Comparison of ENCODE assay signal across 8 cellular contexts in the genomic region with DNA sequence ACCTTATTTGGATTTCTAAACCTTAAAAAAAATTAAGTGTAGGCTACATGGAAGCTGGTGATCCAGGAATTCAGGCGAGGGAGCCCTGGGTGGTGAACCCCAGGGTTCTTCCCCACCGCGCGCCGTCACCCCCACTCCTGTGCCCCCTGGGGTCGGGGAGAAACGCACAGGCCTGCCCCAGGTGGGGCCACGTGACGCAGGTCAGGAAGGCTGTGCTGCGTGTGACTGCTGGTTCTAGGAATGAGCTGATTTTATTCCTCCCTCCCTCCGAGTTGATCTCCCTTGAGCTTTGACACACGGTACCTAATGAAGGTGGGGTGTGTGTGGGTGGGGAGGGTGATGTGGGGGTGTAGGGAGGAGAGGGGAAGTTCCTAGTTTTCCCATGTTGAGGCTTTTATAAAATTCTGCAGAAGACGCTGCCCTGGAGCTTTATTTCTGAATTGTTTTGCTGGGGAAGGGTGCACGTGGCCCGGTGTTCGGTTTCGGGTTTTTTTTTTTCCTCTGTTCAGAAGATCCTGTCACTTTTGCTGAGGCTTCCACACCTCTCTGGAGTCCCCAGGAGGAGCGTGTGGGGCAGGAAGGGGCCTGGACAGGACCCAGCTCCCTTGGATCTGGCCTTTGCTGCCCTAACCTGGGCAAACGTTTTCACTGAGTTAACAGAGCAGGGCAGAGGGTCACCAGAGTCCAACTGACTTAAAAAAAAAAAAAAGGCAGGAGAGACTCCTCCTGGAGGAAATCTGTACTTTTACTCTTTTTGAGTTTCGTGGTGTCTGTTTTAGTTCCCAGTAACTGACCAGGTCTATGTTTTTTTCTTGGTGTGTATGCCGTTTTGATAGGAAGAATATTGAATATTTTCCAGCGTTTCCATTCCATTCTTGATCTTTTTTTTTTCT. TPM values are rescaled to one million over a fixed set of nuclear protein-coding genes. Genes with fewer than 3 reads are reported as not detected.
DNase-seq lines count a peak whose midpoint lies in the region; ATAC-seq and TF ChIP-seq lines count a peak whose summit lies in the region.

No MANE protein-coding gene starts in this region.

- H3K79me2 ChIP-seq in SU-DHL-6 (ENCODE audit: insufficient read depth, low read length): no peaks in the 10 kb centered on the region

- no peaks in the 10 kb centered on the region for H4K20me1 ChIP-seq in SU-DHL-6 (ENCODE audit: low read depth, low read length)

- peaks cover 4% of the 10 kb centered on the region; the same call in 1 of the 2 replicates for H3F3A ChIP-seq in SU-DHL-6 (ENCODE audit: insufficient read depth)

- CTCF ChIA-PET in HEK293T (lab: Yijun Ruan, JAX): interaction anchor here (0.6 to 2.0 kb wide), 6 partner anchors 15 to 121 kb away, joined by 3 to 8 read pairs (median 3); no protein-coding TSS in a partner anchor

- no peaks in the 10 kb centered on the region for H3K36me3 Mint-ChIP-seq in memory B cell

- peak; percentile 37 for DNase-seq in COR-L47 (lab: John Stamatoyannopoulos, UW)
- peak; percentile 49 for DNase-seq in HEK293T (ENCODE audit: extremely low spot score)
- DNase-seq in central memory CD4-positive, alpha-beta T cell: peak; percentile 23
- peak in 1 of 2 donors; percentile 25 for DNase-seq in memory B cell (ENCODE audit: low spot score in 2 of 2)
- DNase-seq in thoracic aorta (ENCODE audit: low spot score): no peak
- DNase-seq in NCI-H187 (lab: John Stamatoyannopoulos, UW): no peak

- no peaks in the 10 kb centered on the region for H3K27me3 Mint-ChIP-seq in memory B cell

- H3K9me2 ChIP-seq in SU-DHL-6 (replicated peaks; ENCODE audit: insufficient read depth, low read length): no peaks in the 10 kb centered on the region

- no peak overlapping the region for H3K9ac ChIP-seq in SU-DHL-6 (ENCODE audit: low read length)

- H3K27me3 ChIP-seq in SU-DHL-6 (ENCODE audit: low read length): no peaks in the 10 kb centered on the region; the same call in 1 of the 2 replicates
- H3K27me3 ChIP-seq in thoracic aorta (replicated peaks; ENCODE audit: insufficient read depth): no peaks in the 10 kb centered on the region

- POLR2A ChIA-PET in HEK293T (lab: Yijun Ruan, JAX): interaction anchor here (0.8 to 2.1 kb wide), 4 partner anchors 10 to 55 kb away, joined by 3 to 9 read pairs (median 3); a partner anchor contains a TSS

- peaks cover 33% of the 10 kb centered on the region for H3K4me1 Mint-ChIP-seq in memory B cell

- H3K9me3 Mint-ChIP-seq in memory B cell: no peaks in the 10 kb centered on the region

- peak overlapping the region; percentile 93 for H3K4me3 Mint-ChIP-seq in memory B cell

- peak overlapping the region; percentile 65 for H3K4me2 ChIP-seq in SU-DHL-6 (ENCODE audit: low read depth, low read length, poor library complexity, severe bottlenecking)

- peak overlapping the region; percentile 97 for H3K27ac Mint-ChIP-seq in memory B cell

- ATAC-seq in memory B cell (ENCODE audit: low read depth) (peak; percentile 22), thoracic aorta (ENCODE audit: insufficient number of reproducible peaks, low FRiP score, low read depth) (no peak), GM21576 (IDR thresholded peaks at IDR 0.05; ENCODE audit: unreplicated experiment) (no peak)

- TF ChIP-seq CTCF in SU-DHL-6 (IDR thresholded peaks at IDR 0.05; ENCODE audit: insufficient read depth, low read length, poor library complexity, severe bottlenecking) (no peak), thoracic aorta (IDR thresholded peaks at IDR 0.05) (peak; percentile 8)

- H3K36me3 ChIP-seq in SU-DHL-6 (ENCODE audit: low read length) (no peaks in the 10 kb centered on the region), thoracic aorta (no peaks in the 10 kb centered on the region)

- H2AFZ ChIP-seq in SU-DHL-6 (ENCODE audit: low read depth, low read length, severe bottlenecking): no peak overlapping the region

- H3K9me3 ChIP-seq in SU-DHL-6 (ENCODE audit: insufficient read depth, low read length) (no peaks in the 10 kb centered on the region), thoracic aorta (no peaks in the 10 kb centered on the region)

- H3K27ac ChIP-seq in SU-DHL-6 (ENCODE audit: low read depth, low read length): no peak overlapping the region
- peak overlapping the region; percentile 13 to 84 for H3K27ac ChIP-seq in thoracic aorta

- no peak overlapping the region for H3K4me3 ChIP-seq in SU-DHL-6 (ENCODE audit: insufficient read depth, low read length, poor library complexity, severe bottlenecking)
- H3K4me3 ChIP-seq in thoracic aorta: peak overlapping the region; percentile 92

- H3K4me1 ChIP-seq in thoracic aorta (ENCODE audit: control insufficient read depth in 1 of 2, low read depth in 2 of 2): peaks cover 13 to 33% of the 10 kb centered on the region in 2 donors

TF ChIP-seq in HEK293T, 16 proteins besides CTCF, POLR2A, EP300 and RAD21:
- TF ChIP-seq ZNF384 (IDR thresholded peaks at IDR 0.05) (peak; percentile 85), L3MBTL2 (conservative IDR thresholded peaks at IDR 0.05) (0 out of 2 replicates have a peak, but pooled peaks have one; percentile 38)
- TF ChIP-seq, protein P1, sequence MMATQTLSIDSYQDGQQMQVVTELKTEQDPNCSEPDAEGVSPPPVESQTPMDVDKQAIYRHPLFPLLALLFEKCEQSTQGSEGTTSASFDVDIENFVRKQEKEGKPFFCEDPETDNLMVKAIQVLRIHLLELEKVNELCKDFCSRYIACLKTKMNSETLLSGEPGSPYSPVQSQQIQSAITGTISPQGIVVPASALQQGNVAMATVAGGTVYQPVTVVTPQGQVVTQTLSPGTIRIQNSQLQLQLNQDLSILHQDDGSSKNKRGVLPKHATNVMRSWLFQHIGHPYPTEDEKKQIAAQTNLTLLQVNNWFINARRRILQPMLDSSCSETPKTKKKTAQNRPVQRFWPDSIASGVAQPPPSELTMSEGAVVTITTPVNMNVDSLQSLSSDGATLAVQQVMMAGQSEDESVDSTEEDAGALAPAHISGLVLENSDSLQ (IDR thresholded peaks at IDR 0.05): no peak

RNA-seq across cellular contexts. Expression of a gene that starts 55.8 kb away (rescaled TPM):
- 10 to 100 TPM; 72.6 to 96.2 TPM for total RNA-seq in thoracic aorta

Comparison
In these comparisons a context has a peak if more than half of its experiments do, and no peak if none do; other contexts are left out.
1. DNase-seq: peak in COR-L47 (single experiment), HEK293T (single experiment) and central memory CD4-positive, alpha-beta T cell (single experiment); none in thoracic aorta (single experiment) and NCI-H187 (0 of 2).